In genomic region chr4:38760915-38761314, GRCh38 we compare ENCODE assay signal across 11 cellular contexts. TPM values are rescaled to one million over a fixed set of nuclear protein-coding genes. Genes with fewer than 3 reads are reported as not detected.
A peak's percentile ranks its signal among the peaks of the same experiment; 100 is the strongest.
DNase-seq lines count a peak whose midpoint lies in the region; ATAC-seq and TF ChIP-seq lines count a peak whose summit lies in the region.
"Had no signal": no experiment of that assay in that cellular context is flagged by ENCODE, and none has a peak within 500 bp of the region (broad histone marks: within the 10 kb centered on the region; RNA-seq: fewer than 3 reads in every experiment).

No MANE protein-coding gene starts in this region.

- H3K27me3 ChIP-seq in Karpas-422 (ENCODE audit: low read length): no peaks in the 10 kb centered on the region
- no peaks in the 10 kb centered on the region for H3K27me3 ChIP-seq in BE2C
- H3K27me3 ChIP-seq: esophagus muscularis mucosa had no signal

- DNase-seq in activated CD4-positive, alpha-beta T cell treated with anti-CD3 and anti-CD28 coated beads, Interleukin-2, amount 10 ng/mL, durations not matched to agents 7 days and 5 days: no peak
- DNase-seq in activated CD4-positive, alpha-beta T cell treated with anti-CD3 and anti-CD28 coated beads, Interleukin-2, amount 50 U/mL, for 4 hours: no peak
- peak; percentile 96 for DNase-seq in Karpas-422
- no peak for DNase-seq in activated CD4-positive, CD25-positive, alpha-beta regulatory T cell (lab: John Stamatoyannopoulos, UW)
- no peak for DNase-seq in BE2C

- no peaks in the 10 kb centered on the region for H3K36me3 ChIP-seq in Karpas-422 (ENCODE audit: insufficient read depth, low read length)
- no peaks in the 10 kb centered on the region for H3K36me3 ChIP-seq in BE2C
- H3K36me3 ChIP-seq: esophagus muscularis mucosa had no signal

- no peak overlapping the region for H3K4me3 Mint-ChIP-seq in activated CD4-positive, alpha-beta T cell treated with anti-CD3 and anti-CD28 coated beads, Interleukin-2, amount 10 ng/mL, durations not matched to agents 7 days and 5 days
- H3K4me3 Mint-ChIP-seq in stimulated activated memory B cell treated with anti-CD40 and anti-IgM and Interleukin-4, amounts not matched to agents 10 μg/mL and 1 μg/mL and 100 μg/mL, for 72 hours: peak overlapping the region; percentile 77

- peak overlapping the region; percentile 100 for H3K27ac ChIP-seq in Karpas-422 (ENCODE audit: low read length)
- H3K27ac ChIP-seq: A549, esophagus muscularis mucosa had no signal

- no peaks in the 10 kb centered on the region for H3K9me2 ChIP-seq in Karpas-422 (replicated peaks; ENCODE audit: insufficient read depth, low read length)

- peak overlapping the region; percentile 77 for H3K9ac ChIP-seq in Karpas-422 (ENCODE audit: low read length)

- H3K9me3 ChIP-seq in Karpas-422 (ENCODE audit: low read length): no peaks in the 10 kb centered on the region
- no peaks in the 10 kb centered on the region for H3K9me3 ChIP-seq in BE2C
- H3K9me3 ChIP-seq: A549, esophagus muscularis mucosa had no signal

- no peaks in the 10 kb centered on the region for H4K20me1 ChIP-seq in Karpas-422 (ENCODE audit: insufficient read depth, low read depth, low read length)

- peak overlapping the region; percentile 84 for H3K4me2 ChIP-seq in Karpas-422 (ENCODE audit: low read depth, low read length, poor library complexity, severe bottlenecking)
- H3K4me2 ChIP-seq: A549 had no signal

- TF ChIP-seq CTCF in BE2C (IDR thresholded peaks at IDR 0.05; ENCODE audit: low read depth, low read length): no peak

- CTCF ChIA-PET in activated CD4-positive, alpha-beta T cell treated with anti-CD3 and anti-CD28 coated beads, Interleukin-2, amount 10 ng/mL, durations not matched to agents 7 days and 5 days (lab: Charles Lee): interaction anchor here (0.6 to 2.2 kb wide), 9 partner anchors 9 to 448 kb away, joined by 3 to 17 read pairs (median 4); partner anchors contain the start of genes TLR1 and TLR10

- POLR2A ChIA-PET in activated CD4-positive, alpha-beta T cell treated with anti-CD3 and anti-CD28 coated beads, Interleukin-2, amount 10 ng/mL, durations not matched to agents 7 days and 5 days (lab: Charles Lee): interaction anchor here (0.7 kb wide), 1 partner anchor 115 kb away, joined by 3 read pairs; no protein-coding TSS in a partner anchor

- H3K27me3 Mint-ChIP-seq in activated CD4-positive, alpha-beta T cell treated with anti-CD3 and anti-CD28 coated beads, Interleukin-2, amount 10 ng/mL, durations not matched to agents 7 days and 5 days: no peaks in the 10 kb centered on the region
- no peaks in the 10 kb centered on the region for H3K27me3 Mint-ChIP-seq in stimulated activated memory B cell treated with anti-CD40 and anti-IgM and Interleukin-4, amounts not matched to agents 10 μg/mL and 1 μg/mL and 100 μg/mL, for 72 hours

- H3K27ac Mint-ChIP-seq in activated CD4-positive, alpha-beta T cell treated with anti-CD3 and anti-CD28 coated beads, Interleukin-2, amount 10 ng/mL, durations not matched to agents 7 days and 5 days: peak overlapping the region; percentile 66
- peak overlapping the region; percentile 99 for H3K27ac Mint-ChIP-seq in stimulated activated memory B cell treated with anti-CD40 and anti-IgM and Interleukin-4, amounts not matched to agents 10 μg/mL and 1 μg/mL and 100 μg/mL, for 72 hours

- H3K4me3 ChIP-seq in Karpas-422 (ENCODE audit: low read length) (peak overlapping the region; percentile 52), BE2C (ENCODE audit: low read depth, low read length) (no peak overlapping the region)
- H3K4me3 ChIP-seq: A549, esophagus muscularis mucosa had no signal

- H3K4me1 ChIP-seq in Karpas-422 (ENCODE audit: low read length): peaks cover 73% of the 10 kb centered on the region
- no peaks in the 10 kb centered on the region for H3K4me1 ChIP-seq in BE2C
- H3K4me1 ChIP-seq: A549 had no signal

- ATAC-seq in GM21786 (IDR thresholded peaks at IDR 0.05; ENCODE audit: unreplicated experiment): peak; percentile 31
- peak; percentile 68 for ATAC-seq in stimulated activated memory B cell treated with anti-CD40 and anti-IgM and Interleukin-4, amounts not matched to agents 10 μg/mL and 1 μg/mL and 100 μg/mL, for 72 hours
- no peak for ATAC-seq in esophagus mucosa
- ATAC-seq: A549 had no signal

- H3K36me3 Mint-ChIP-seq in activated CD4-positive, alpha-beta T cell treated with anti-CD3 and anti-CD28 coated beads, Interleukin-2, amount 10 ng/mL, durations not matched to agents 7 days and 5 days (ENCODE audit: low read depth): peaks cover 6% of the 10 kb centered on the region
- H3K36me3 Mint-ChIP-seq in stimulated activated memory B cell treated with anti-CD40 and anti-IgM and Interleukin-4, amounts not matched to agents 10 μg/mL and 1 μg/mL and 100 μg/mL, for 72 hours: peaks cover 9% of the 10 kb centered on the region

- H3K9me3 Mint-ChIP-seq in activated CD4-positive, alpha-beta T cell treated with anti-CD3 and anti-CD28 coated beads, Interleukin-2, amount 10 ng/mL, durations not matched to agents 7 days and 5 days: no peaks in the 10 kb centered on the region
- H3K9me3 Mint-ChIP-seq in stimulated activated memory B cell treated with anti-CD40 and anti-IgM and Interleukin-4, amounts not matched to agents 10 μg/mL and 1 μg/mL and 100 μg/mL, for 72 hours: no peaks in the 10 kb centered on the region

- H3K79me2 ChIP-seq in Karpas-422 (ENCODE audit: low read length): no peaks in the 10 kb centered on the region

- no peak overlapping the region for H2AFZ ChIP-seq in Karpas-422 (ENCODE audit: low read length)

- peaks cover 30% of the 10 kb centered on the region for H3K4me1 Mint-ChIP-seq in activated CD4-positive, alpha-beta T cell treated with anti-CD3 and anti-CD28 coated beads, Interleukin-2, amount 10 ng/mL, durations not matched to agents 7 days and 5 days
- H3K4me1 Mint-ChIP-seq in stimulated activated memory B cell treated with anti-CD40 and anti-IgM and Interleukin-4, amounts not matched to agents 10 μg/mL and 1 μg/mL and 100 μg/mL, for 72 hours: peaks cover 60% of the 10 kb centered on the region

RNA-seq across cellular contexts. Expression of gene TLR10, which starts 21.9 kb away (rescaled TPM):
- total RNA-seq in activated CD4-positive, alpha-beta T cell treated with anti-CD3 and anti-CD28 coated beads, Interleukin-2, amount 10 ng/mL, durations not matched to agents 7 days and 5 days: under 1 TPM in 1 of 2 experiments, not detected in 1; 0.23 TPM
- total RNA-seq in Karpas-422 (2014; rRNA removed; shearing (Covaris generic); ENCODE audit: low replicate concordance): 48.5 and 142 TPM in 2 replicates
- 0.40 TPM for total RNA-seq in esophagus mucosa
- polyA plus RNA-seq in BE2C (2012; ENCODE audit: insufficient read depth, insufficient read length, low read depth): not detected
- total RNA-seq: kidney epithelial cell had no signal

RNA-seq across cellular contexts. Expression of gene TLR1, which starts 43.7 kb away (rescaled TPM):
- 10 to 100 TPM; 19.5 to 21.0 TPM for total RNA-seq in activated CD4-positive, alpha-beta T cell treated with anti-CD3 and anti-CD28 coated beads, Interleukin-2, amount 10 ng/mL, durations not matched to agents 7 days and 5 days
- 36.0 and 103 TPM in 2 replicates for total RNA-seq in Karpas-422 (2014; rRNA removed; shearing (Covaris generic); ENCODE audit: low replicate concordance)
- 2.7 TPM for total RNA-seq in esophagus mucosa
- not detected for polyA plus RNA-seq in BE2C (2012; ENCODE audit: insufficient read depth, insufficient read length, low read depth)

Comparison
In these comparisons a context has a peak if more than half of its experiments do, and no peak if none do; other contexts are left out.
1. RNA of gene TLR10, which starts 21.9 kb away (total RNA-seq): 48.5 to 142 TPM in Karpas-422; 0.40 TPM in esophagus mucosa (single experiment) and 0.23 TPM in activated CD4-positive, alpha-beta T cell treated with anti-CD3 and anti-CD28 coated beads, Interleukin-2, amount 10 ng/mL, durations not matched to agents 7 days and 5 days; every median in the first group is over 10 times any median in the second.